In the genomic region with DNA sequence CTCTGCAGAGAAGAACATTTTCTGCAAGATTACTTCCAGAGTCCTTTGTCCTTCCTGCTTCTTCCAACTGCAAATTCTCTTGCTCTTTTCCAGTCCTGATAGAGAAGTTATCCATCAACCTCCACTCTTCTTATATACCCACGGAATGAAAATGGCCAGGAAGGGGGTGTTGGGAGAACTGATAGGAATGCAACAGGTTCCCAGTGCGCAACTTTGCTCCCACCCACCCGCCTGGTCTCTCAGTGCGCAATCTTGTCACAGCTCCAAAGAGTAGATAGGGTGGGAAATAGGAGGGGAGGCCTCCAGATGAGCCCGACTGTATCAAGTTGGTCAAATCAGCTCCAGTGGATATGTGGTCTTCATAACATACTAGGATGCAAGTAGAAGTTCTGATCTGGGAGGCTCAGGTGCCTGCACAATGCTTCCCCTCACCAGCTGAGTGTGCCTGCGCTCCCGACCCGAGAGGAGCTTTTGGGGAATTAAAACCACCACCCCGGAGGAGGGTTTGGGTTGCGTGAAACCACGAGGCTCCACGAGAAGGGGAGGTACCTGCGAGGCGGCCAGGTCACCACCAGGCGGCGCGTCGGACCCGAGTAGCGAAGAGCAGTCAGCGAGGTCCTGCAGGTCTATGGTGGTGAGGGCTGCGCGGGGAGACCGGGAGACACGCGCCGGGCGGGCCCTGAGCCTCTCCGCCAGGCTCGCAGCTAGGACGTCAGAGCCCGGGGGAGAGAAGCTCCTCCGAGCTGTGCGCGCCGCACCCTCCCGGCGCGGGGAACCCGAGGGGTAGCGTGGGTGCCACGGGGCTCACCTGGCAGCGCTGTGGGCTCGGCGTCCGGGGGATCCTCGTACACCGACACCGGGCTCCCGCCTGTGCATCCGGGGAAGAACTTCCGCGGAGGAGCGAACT, we compare ENCODE assay signal across 9 cellular contexts. TPM values are rescaled to one million over a fixed set of nuclear protein-coding genes. Genes with fewer than 3 reads are reported as not detected.
DNase-seq lines count a peak whose midpoint lies in the region; ATAC-seq and TF ChIP-seq lines count a peak whose summit lies in the region.
"Had no signal": no experiment of that assay in that cellular context is flagged by ENCODE, and none has a peak within 500 bp of the region (broad histone marks: within the 10 kb centered on the region; RNA-seq: fewer than 3 reads in every experiment).

No MANE protein-coding gene starts in this region.

- peak; percentile 59 for ATAC-seq in GM21825 (IDR thresholded peaks at IDR 0.05; ENCODE audit: unreplicated experiment)
- ATAC-seq in GM21515 (IDR thresholded peaks at IDR 0.05; ENCODE audit: unreplicated experiment), result no peak

- H3K9ac ChIP-seq in adipocyte (ENCODE audit: low read length), result no peak overlapping the region
- H3K9ac ChIP-seq in iPS-18a (ENCODE audit: low read length), result no peak overlapping the region

- H3K27ac ChIP-seq in iPS-18a (ENCODE audit: low read length), result no peak overlapping the region
- H3K27ac ChIP-seq: epithelial cell of prostate had no signal

- peaks cover 2% of the 10 kb centered on the region for H3K4me1 ChIP-seq in adipocyte (ENCODE audit: control insufficient read depth, insufficient read depth, low read length)
- peaks cover 15% of the 10 kb centered on the region for H3K4me1 ChIP-seq in iPS-18a (ENCODE audit: control insufficient read depth, low read depth, low read length)

- H3K36me3 ChIP-seq in adipocyte (ENCODE audit: control insufficient read depth, insufficient read depth, low read length, severe bottlenecking), result no peaks in the 10 kb centered on the region
- H3K36me3 ChIP-seq in iPS-18a (ENCODE audit: control insufficient read depth, low read depth, low read length), result no peaks in the 10 kb centered on the region

- H3K27me3 ChIP-seq in adipocyte (replicated peaks; ENCODE audit: control insufficient read depth, insufficient read depth, low read length), result peaks cover 93% of the 10 kb centered on the region
- H3K27me3 ChIP-seq in iPS-18a (ENCODE audit: control insufficient read depth, insufficient read depth, low read length), result peaks cover 100% of the 10 kb centered on the region

- H3K4me3 ChIP-seq in adipocyte (ENCODE audit: low read length) (peak overlapping the region; percentile 71), iPS-18a (ENCODE audit: low read length) (peak overlapping the region; percentile 48)

- peak; percentile 38; the same call in 1 of the 2 replicates for TF ChIP-seq POLR2A in Raji (IDR thresholded peaks at IDR 0.05; ENCODE audit: insufficient read depth, low read depth, low read length)

- DNase-seq in EL, result peak; percentile 81
- peak; percentile 43 for DNase-seq in LHCN-M2 (ENCODE audit: low read depth)
- DNase-seq in adipocyte (ENCODE audit: low read depth), result peak; percentile 55
- peak; percentile 75 for DNase-seq in stimulated activated CD4-positive, alpha-beta T cell treated with anti-CD3 and anti-CD28 coated beads, Interleukin-1b, Interleukin-23, amount 100 ng/mL, for 48 hours

- H3K9me3 ChIP-seq in adipocyte (ENCODE audit: control insufficient read depth, low read length) (peaks cover 8% of the 10 kb centered on the region), iPS-18a (ENCODE audit: control insufficient read depth, low read depth, low read length) (no peaks in the 10 kb centered on the region)

RNA-seq across cellular contexts. Expression of gene MCIDAS, which starts 0.8 kb away (rescaled TPM):
- total RNA-seq in LHCN-M2 (2014; rRNA removed), result 0.29 and 0.38 TPM in 2 replicates
- not detected for polyA plus RNA-seq in LHCN-M2 (2012)

RNA-seq across cellular contexts. Expression of gene CCNO, which starts 7.1 kb away (rescaled TPM):
- 0.23 and 0.32 TPM in 2 replicates for total RNA-seq in LHCN-M2 (2014; rRNA removed)
- 1.1 TPM for polyA plus RNA-seq in LHCN-M2 (2012)

RNA-seq across cellular contexts. Expression of gene CDC20B, which starts 53.3 kb away (rescaled TPM):
- total RNA-seq in LHCN-M2 (2014; rRNA removed), result not detected in 2 replicates
- not detected for polyA plus RNA-seq in LHCN-M2 (2012)
